ENCODE assay signal across 2 cellular contexts in genomic region chr2:222689322-222689721, GRCh38.
TF ChIP-seq lines count a peak whose summit lies in the region.

No MANE protein-coding gene starts in this region.

TF ChIP-seq in HCT116, 20 proteins besides CTCF, POLR2A, EP300 and RAD21:
- TF ChIP-seq ATF3 (IDR thresholded peaks at IDR 0.05) (no peak), CEBPB (IDR thresholded peaks at IDR 0.05; ENCODE audit: low read depth) (no peak), EZH2 (IDR thresholded peaks at IDR 0.05) (no peak), EZH2phosphoT487 (IDR thresholded peaks at IDR 0.05; ENCODE audit: borderline replicate concordance) (no peak), EGR1 (IDR thresholded peaks at IDR 0.05; ENCODE audit: low read depth) (no peak), SP1 (IDR thresholded peaks at IDR 0.05; ENCODE audit: low read depth) (no peak), SRF (IDR thresholded peaks at IDR 0.05; ENCODE audit: low read depth) (no peak), REST (IDR thresholded peaks at IDR 0.05; ENCODE audit: low read depth) (no peak), JUND (IDR thresholded peaks at IDR 0.05) (no peak)

TF ChIP-seq in K562, 482 proteins besides CTCF, POLR2A, EP300 and RAD21:
- TF ChIP-seq TGIF2 (CRISPR knock-in tag; IDR thresholded peaks at IDR 0.05) (no peak), AFF1 (IDR thresholded peaks at IDR 0.05; ENCODE audit: low read depth in 1 of 2, partially characterized antibody in 2 of 2) (peak in 1 of 2 experiments; percentile 63), HNRNPL (IDR thresholded peaks at IDR 0.05; ENCODE audit: low read depth, low read length) (no peak)
